In the genomic region with DNA sequence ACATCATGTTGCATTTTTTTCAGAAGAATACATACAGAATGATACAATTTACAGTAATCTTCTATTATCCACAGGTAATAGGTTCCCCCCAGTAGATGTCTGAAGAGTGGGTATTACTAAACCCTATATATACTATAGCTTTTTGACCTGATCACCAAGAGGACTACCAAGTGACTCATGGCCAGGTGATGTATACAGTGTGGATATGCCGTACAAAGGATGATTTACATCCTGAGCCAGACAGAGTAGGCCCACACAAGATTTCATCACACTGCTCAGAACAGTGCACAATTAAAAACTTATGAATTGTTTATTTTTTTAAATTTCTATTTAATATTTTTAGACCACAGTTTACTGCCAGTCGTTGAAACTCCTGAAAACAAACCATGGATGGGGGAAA, we compare ENCODE assay signal across 21 cellular contexts.
"Had no signal": no experiment of that assay in that cellular context is flagged by ENCODE, and none has a peak within 500 bp of the region (broad histone marks: within the 10 kb centered on the region; RNA-seq: fewer than 3 reads in every experiment).

No MANE protein-coding gene starts in this region.

- H3K36me3 Mint-ChIP-seq: activated naive CD4-positive, alpha-beta T cell treated with anti-CD3 and anti-CD28 coated beads, Interleukin-2, amount 50 U/mL, for 24 hours; mesothelial cell of epicardium had no signal

- H3K27me3 ChIP-seq: adrenal gland, cardiac muscle cell, sigmoid colon, tibial artery had no signal

- H3K79me2 ChIP-seq: parathyroid adenoma had no signal

- H3K27ac ChIP-seq: adrenal gland, cardiac muscle cell, parathyroid adenoma, sigmoid colon, tibial artery had no signal

- H3K27me3 Mint-ChIP-seq: activated naive CD4-positive, alpha-beta T cell treated with anti-CD3 and anti-CD28 coated beads, Interleukin-2, amount 50 U/mL, for 24 hours; dendritic cell treated with granulocyte-macrophage colony-stimulating factor and Interleukin-4, amounts not matched to agents 40 ng/mL and 50 ng/mL, for 4 days had no signal

- H3K9me3 Mint-ChIP-seq: activated naive CD4-positive, alpha-beta T cell treated with anti-CD3 and anti-CD28 coated beads, Interleukin-2, amount 50 U/mL, for 24 hours; dendritic cell treated with granulocyte-macrophage colony-stimulating factor and Interleukin-4, amounts not matched to agents 40 ng/mL and 50 ng/mL, for 4 days had no signal

- H3K4me3 Mint-ChIP-seq: activated naive CD4-positive, alpha-beta T cell treated with anti-CD3 and anti-CD28 coated beads, Interleukin-2, amount 50 U/mL, for 24 hours; dendritic cell treated with granulocyte-macrophage colony-stimulating factor and Interleukin-4, amounts not matched to agents 40 ng/mL and 50 ng/mL, for 4 days; mesothelial cell of epicardium; nephron had no signal

- H2AFZ ChIP-seq: parathyroid adenoma had no signal

- H3K9ac ChIP-seq: parathyroid adenoma had no signal

- H3K4me1 Mint-ChIP-seq: activated naive CD4-positive, alpha-beta T cell treated with anti-CD3 and anti-CD28 coated beads, Interleukin-2, amount 50 U/mL, for 24 hours; nephron had no signal

- H3K9me3 ChIP-seq: adrenal gland, sigmoid colon, tibial artery had no signal

- DNase-seq: activated CD4-positive, alpha-beta T cell treated with anti-CD3 and anti-CD28 coated beads, Interleukin-2, amount 50 U/mL, for 4 hours; activated gamma-delta T cell; adrenal gland; effector CD8-positive, alpha-beta T cell; foreskin melanocyte; hypothalamus; islet precursor cell; sigmoid colon; stimulated activated CD4-positive, alpha-beta T cell treated with anti-CD3 and anti-CD28 coated beads, Interleukin-12 subunit alpha, Interleukin-12 subunit beta, amount 100 ng/mL, for 4 hours; stimulated activated CD4-positive, alpha-beta T cell treated with anti-CD3 and anti-CD28 coated beads, Interleukin-1b, Interleukin-23, amount 100 ng/mL, for 48 hours; stimulated activated CD8-positive, alpha-beta memory T cell treated with anti-CD3 and anti-CD28 coated beads, Interleukin-4, amount 100 ng/mL, for 48 hours; stimulated activated naive CD4-positive, alpha-beta T cell treated with Interleukin-2 at 50 U/mL for 16 hours; tibial artery had no signal

- H3K27ac Mint-ChIP-seq: activated naive CD4-positive, alpha-beta T cell treated with anti-CD3 and anti-CD28 coated beads, Interleukin-2, amount 50 U/mL, for 24 hours; dendritic cell treated with granulocyte-macrophage colony-stimulating factor and Interleukin-4, amounts not matched to agents 40 ng/mL and 50 ng/mL, for 4 days; mesothelial cell of epicardium; nephron had no signal

- H3K36me3 ChIP-seq: adrenal gland, cardiac muscle cell, sigmoid colon, tibial artery had no signal

- H3K4me1 ChIP-seq: parathyroid adenoma, sigmoid colon had no signal

- H3K4me3 ChIP-seq: adrenal gland, cardiac muscle cell, lung, sigmoid colon, tibial artery had no signal

- ATAC-seq: left lobe of liver had no signal
